6 cellular contexts compared by ENCODE assay signal in genomic region chr17:81223758-81224122, GRCh38. TPM values are rescaled to one million over a fixed set of nuclear protein-coding genes. Genes with fewer than 3 reads are reported as not detected.
DNase-seq lines count a peak whose midpoint lies in the region; FAIRE-seq and TF ChIP-seq lines count a peak whose summit lies in the region.

No MANE protein-coding gene starts in this region.

- peak overlapping the region; percentile 50 to 55 for H3K4me3 ChIP-seq in cardiac fibroblast (replicated peaks in 1 of 2; ENCODE audit: low read depth in 2 of 2, low read length in 2 of 2)
- peak overlapping the region; percentile 12 to 87 (median 81) for H3K4me3 ChIP-seq in skin epidermis

- DNase-seq in T-helper 1 cell = no peak
- DNase-seq in cardiac fibroblast (ENCODE audit: low read depth in 2 of 2) = no peak
- no peak for DNase-seq in GM12892 (ENCODE audit: insufficient read length)
- no peak for DNase-seq in putamen (ENCODE audit: low spot score)

- FAIRE-seq in GM12892 (lab: Jason Lieb, UNC) = no peak

- H3K27ac Mint-ChIP-seq in T-helper 1 cell treated with Interleukin-12 subunit alpha and Interleukin-12 subunit beta and Interleukin-4 antibody, amounts not matched to agents 30 μg/mL and 1 μg/mL, for 36 hours = peak overlapping the region; percentile 62

- H3K4me3 Mint-ChIP-seq in T-helper 1 cell treated with Interleukin-12 subunit alpha and Interleukin-12 subunit beta and Interleukin-4 antibody, amounts not matched to agents 30 μg/mL and 1 μg/mL, for 36 hours = peak overlapping the region; percentile 78

- H3K36me3 Mint-ChIP-seq in T-helper 1 cell treated with Interleukin-12 subunit alpha and Interleukin-12 subunit beta and Interleukin-4 antibody, amounts not matched to agents 30 μg/mL and 1 μg/mL, for 36 hours (ENCODE audit: low read depth) = peaks cover 3% of the 10 kb centered on the region

- TF ChIP-seq CTCF in cardiac fibroblast (IDR thresholded peaks at IDR 0.05; ENCODE audit: low read depth, low read length) = no peak

- H3K27ac ChIP-seq in skin epidermis = peak overlapping the region in 9 of 21 experiments; percentile 17 to 74 (median 59)

- H3K9me3 Mint-ChIP-seq in T-helper 1 cell treated with Interleukin-12 subunit alpha and Interleukin-12 subunit beta and Interleukin-4 antibody, amounts not matched to agents 30 μg/mL and 1 μg/mL, for 36 hours = no peaks in the 10 kb centered on the region

- H3K27me3 Mint-ChIP-seq in T-helper 1 cell treated with Interleukin-12 subunit alpha and Interleukin-12 subunit beta and Interleukin-4 antibody, amounts not matched to agents 30 μg/mL and 1 μg/mL, for 36 hours (ENCODE audit: low read depth) = peaks cover 4% of the 10 kb centered on the region

- no peak for TF ChIP-seq POLR2A in GM12892 (IDR thresholded peaks at IDR 0.05; ENCODE audit: low read depth, low read length)

- peaks cover 15% of the 10 kb centered on the region for H3K4me1 Mint-ChIP-seq in T-helper 1 cell treated with Interleukin-12 subunit alpha and Interleukin-12 subunit beta and Interleukin-4 antibody, amounts not matched to agents 30 μg/mL and 1 μg/mL, for 36 hours (ENCODE audit: low read depth)

RNA-seq across cellular contexts. Expression of gene CEP131, which starts 1.0 kb away (rescaled TPM):
- polyA plus RNA-seq in GM12892 (2012; ENCODE audit: missing spikeins) = 4.8 TPM

RNA-seq across cellular contexts. Expression of gene TEPSIN, which starts 15.1 kb away (rescaled TPM):
- polyA plus RNA-seq in GM12892 (2012; ENCODE audit: missing spikeins) = 9.7 TPM

RNA-seq across cellular contexts. Expression of gene NDUFAF8, which starts 15.4 kb away (rescaled TPM):
- 156 TPM for polyA plus RNA-seq in GM12892 (2012; ENCODE audit: missing spikeins)

RNA-seq across cellular contexts. Expression of gene AATK, which starts 57.7 kb away (rescaled TPM):
- not detected for polyA plus RNA-seq in GM12892 (2012; ENCODE audit: missing spikeins)

RNA-seq across cellular contexts. Expression of gene PVALEF, which starts 58.4 kb away (rescaled TPM):
- polyA plus RNA-seq in GM12892 (2012; ENCODE audit: missing spikeins) = not detected
